25 cellular contexts compared by ENCODE assay signal in genomic region chr2:9085353-9085752, GRCh38.
"Had no signal": no experiment of that assay in that cellular context is flagged by ENCODE, and none has a peak within 500 bp of the region (broad histone marks: within the 10 kb centered on the region; RNA-seq: fewer than 3 reads in every experiment).

No MANE protein-coding gene starts in this region.

- H3K36me3 ChIP-seq: cardiac muscle cell, transverse colon had no signal

- DNase-seq: activated CD4-positive, alpha-beta T cell treated with anti-CD3 and anti-CD28 coated beads, Interleukin-2, amount 10 ng/mL, durations not matched to agents 7 days and 5 days; activated CD4-positive, CD25-positive, alpha-beta regulatory T cell treated with anti-CD3 and anti-CD28 coated beads, Interleukin-2, amount 50 U/mL, for 72 hours; activated CD8-positive, alpha-beta memory T cell treated with anti-CD3 and anti-CD28 coated beads, Interleukin-2, amount 10 ng/mL, durations not matched to agents 7 days and 5 days; activated CD8-positive, alpha-beta T cell treated with anti-CD3 and anti-CD28 coated beads for 36 hours; activated effector memory CD4-positive, alpha-beta T cell treated with anti-CD3 and anti-CD28 coated beads, Interleukin-2, amount 50 U/mL, for 16 hours; activated naive CD4-positive, alpha-beta T cell treated with anti-CD3 and anti-CD28 coated beads, Interleukin-2, amount 10 ng/mL, durations not matched to agents 7 days and 5 days; activated T-cell treated with anti-CD3 and anti-CD28 coated beads for 4 hours; anterior cingulate cortex; body of pancreas; cortex of kidney; endodermal cell; glutamatergic neuron; hippocampal formation; nephron progenitor cell; stimulated activated CD4-positive, alpha-beta T cell treated with anti-CD3 and anti-CD28 coated beads, Interleukin-15, amount 100 ng/mL, for 24 hours; stimulated activated CD8-positive, alpha-beta memory T cell treated with anti-CD3 and anti-CD28 coated beads, Interleukin-4, amount 100 ng/mL, for 48 hours; stimulated activated naive B cell treated with anti-CD40 and anti-IgM and Interleukin-4, amounts not matched to agents 10 μg/mL and 1 μg/mL and 100 μg/mL, for 72 hours; T-helper 2 cell; transverse colon had no signal

- FAIRE-seq: frontal cortex, urothelium cell line had no signal

- H3K27me3 ChIP-seq: body of pancreas, cardiac muscle cell, transverse colon had no signal

- H3K9me3 ChIP-seq: body of pancreas, transverse colon had no signal

- H3K27ac ChIP-seq: body of pancreas, cardiac muscle cell, transverse colon, VCaP had no signal

- H3K4me1 ChIP-seq: body of pancreas, transverse colon had no signal

- ATAC-seq: activated CD8-positive, alpha-beta memory T cell treated with anti-CD3 and anti-CD28 coated beads, Interleukin-2, amount 10 ng/mL, durations not matched to agents 7 days and 5 days; activated CD8-positive, alpha-beta T cell treated with anti-CD3 and anti-CD28 coated beads for 36 hours; body of pancreas; sciatic nerve; stimulated activated naive B cell treated with anti-CD40 and anti-IgM and Interleukin-4, amounts not matched to agents 10 μg/mL and 1 μg/mL and 100 μg/mL, for 72 hours had no signal

- H3K4me3 ChIP-seq: body of pancreas, cardiac muscle cell, smooth muscle cell, transverse colon had no signal
